7 cellular contexts compared by ENCODE assay signal in the genomic region with DNA sequence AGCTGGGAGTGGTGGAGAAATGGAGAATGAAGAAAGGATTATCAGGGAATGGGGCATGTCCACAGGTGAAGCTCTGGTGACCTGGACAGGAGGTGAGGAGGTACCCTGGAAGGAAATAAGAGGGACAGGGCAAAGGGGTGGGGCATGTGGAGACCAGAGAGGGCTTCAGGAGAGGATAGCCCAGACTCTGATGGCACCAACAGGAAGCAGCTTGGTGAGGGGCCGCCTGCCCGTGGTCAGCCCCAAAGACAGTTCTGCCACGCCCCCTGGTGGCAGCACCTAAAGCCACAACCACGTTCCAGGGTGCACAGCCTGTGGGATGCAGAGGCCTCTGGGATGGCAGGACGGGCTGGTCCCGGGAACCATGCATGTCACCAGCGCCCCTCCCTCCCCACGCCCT.
DNase-seq lines count a peak whose midpoint lies in the region; ATAC-seq and TF ChIP-seq lines count a peak whose summit lies in the region.
"Not testable (repeated sequence)": the region's sequence is repeated elsewhere in the genome, so short reads cannot be mapped to it uniquely, and the experiment has no call there.

No MANE protein-coding gene starts in this region.

- CTCF ChIA-PET in PC-3 (lab: Charles Lee), result not testable (repeated sequence)

- POLR2A ChIA-PET in PC-3 (lab: Charles Lee; ENCODE audit: unreplicated experiment), result not testable (repeated sequence)

- not testable (repeated sequence) for H3K9me2 ChIP-seq in PC-3 (replicated peaks; ENCODE audit: low read length)

- H3K27me3 Mint-ChIP-seq in activated T-cell treated with anti-CD3 and anti-CD28 coated beads, Interleukin-2, amount 50 U/mL, for 72 hours (ENCODE audit: low read depth); endodermal cell (ENCODE audit: insufficient read depth): not testable (repeated sequence)

- WGBS in endodermal cell (ENCODE audit: insufficient coverage in 1 of 2, insufficient read length in 1 of 2), 2 experiments, result no CpG with 5 or more reads among the region's 8 CpGs
- no CpG with 5 or more reads among the region's 8 CpGs for WGBS in sigmoid colon, 2 donors

- not testable (repeated sequence) for H3K4me1 ChIP-seq in DND-41 (ENCODE audit: insufficient read depth, low read length); PC-3 (ENCODE audit: insufficient read depth, low read length); endodermal cell (ENCODE audit: control insufficient read depth, insufficient read depth, low read length); mucosa of descending colon (ENCODE audit: low read depth); sigmoid colon

- not testable (repeated sequence) for TF ChIP-seq POLR2A in sigmoid colon (IDR thresholded peaks at IDR 0.05)

- not testable (repeated sequence) for H3K36me3 Mint-ChIP-seq in activated T-cell treated with anti-CD3 and anti-CD28 coated beads, Interleukin-2, amount 50 U/mL, for 72 hours (ENCODE audit: insufficient read depth in 2 of 2); endodermal cell (ENCODE audit: low read depth)

- not testable (repeated sequence) for BruUV-seq in PC-3 (replicated peaks; lab: Mats Ljungman, UMichigan)

- not testable (repeated sequence) for H3K4me1 Mint-ChIP-seq in activated T-cell treated with anti-CD3 and anti-CD28 coated beads, Interleukin-2, amount 50 U/mL, for 72 hours (ENCODE audit: low read depth); endodermal cell

- intact Hi-C loops in PC-3 (cut with micrococcal nuclease); left cardiac atrium (cut with DNase I); mucosa of descending colon (cut with DNase I, micrococcal nuclease); sigmoid colon (cut with DNase I): not testable (repeated sequence)

- H3K4me3 ChIP-seq in DND-41 (ENCODE audit: low read depth in 1 of 2, low read length in 2 of 2); PC-3 (ENCODE audit: low read length); endodermal cell (ENCODE audit: low read length); mucosa of descending colon; sigmoid colon: not testable (repeated sequence)

- H3K27ac ChIP-seq in DND-41 (ENCODE audit: low read length); PC-3 (ENCODE audit: low read length); endodermal cell (ENCODE audit: low read depth, low read length); sigmoid colon: not testable (repeated sequence)

- not testable (repeated sequence) for H3K4me3 Mint-ChIP-seq in activated T-cell treated with anti-CD3 and anti-CD28 coated beads, Interleukin-2, amount 50 U/mL, for 72 hours; endodermal cell

- not testable (repeated sequence) for H3K4me2 ChIP-seq in DND-41 (ENCODE audit: insufficient read depth, low read length); PC-3 (ENCODE audit: low read length)

- not testable (repeated sequence) for H2AFZ ChIP-seq in DND-41 (ENCODE audit: low read depth, low read length); PC-3 (ENCODE audit: low read length)

- not testable (repeated sequence) for H3K9me3 ChIP-seq in DND-41 (ENCODE audit: insufficient read depth, low read length, severe bottlenecking); PC-3 (ENCODE audit: low read length); endodermal cell (ENCODE audit: control insufficient read depth, low read length); mucosa of descending colon; sigmoid colon

- not testable (repeated sequence) for H3K36me3 ChIP-seq in DND-41 (ENCODE audit: insufficient read depth, low read length); PC-3 (ENCODE audit: low read depth, low read length); endodermal cell (ENCODE audit: control insufficient read depth, insufficient read depth, low read length); mucosa of descending colon (ENCODE audit: low read depth); sigmoid colon

- ATAC-seq in DND-41 (ENCODE audit: insufficient read depth, low read depth), result peak; percentile 64
- peak; percentile 62 for ATAC-seq in PC-3
- ATAC-seq in activated T-cell treated with anti-CD3 and anti-CD28 coated beads, Interleukin-2, amount 50 U/mL, for 72 hours (replicated peaks in 1 of 2), result peak; percentile 44 to 49
- peak; percentile 35 to 52 for ATAC-seq in left cardiac atrium
- peak; percentile 68 for ATAC-seq in mucosa of descending colon

- not testable (repeated sequence) for H3K27me3 ChIP-seq in DND-41 (ENCODE audit: insufficient read depth, low read length, poor library complexity); PC-3 (ENCODE audit: low read length); endodermal cell (ENCODE audit: control insufficient read depth, insufficient read depth, low read length, poor library complexity, severe bottlenecking); sigmoid colon

- not testable (repeated sequence) for H4K20me1 ChIP-seq in DND-41 (ENCODE audit: insufficient read depth, low read length); PC-3 (ENCODE audit: low read length)

- H3K9me3 Mint-ChIP-seq in activated T-cell treated with anti-CD3 and anti-CD28 coated beads, Interleukin-2, amount 50 U/mL, for 72 hours; endodermal cell: not testable (repeated sequence)

- not testable (repeated sequence) for H3K79me2 ChIP-seq in DND-41 (ENCODE audit: insufficient read depth, low read length); PC-3 (ENCODE audit: low read length)

- TF ChIP-seq EP300 in sigmoid colon (IDR thresholded peaks at IDR 0.05), result not testable (repeated sequence)

- TF ChIP-seq CTCF in DND-41 (IDR thresholded peaks at IDR 0.05; ENCODE audit: borderline replicate concordance, extremely low read depth, low read length, poor library complexity, severe bottlenecking) (peak; percentile 16), endodermal cell (conservative IDR thresholded peaks at IDR 0.05) (peak; percentile 17)
- not testable (repeated sequence) for TF ChIP-seq CTCF in PC-3 (conservative IDR thresholded peaks at IDR 0.05; ENCODE audit: low read depth, low read length); mucosa of descending colon (IDR thresholded peaks at IDR 0.05); sigmoid colon (IDR thresholded peaks at IDR 0.05)

- DNase-seq in DND-41; PC-3; activated T-cell treated with anti-CD3 and anti-CD28 coated beads, Interleukin-2, amount 50 U/mL, for 72 hours; endodermal cell; left cardiac atrium: not testable (repeated sequence)
- DNase-seq in mucosa of descending colon (peak in 1 of 3 donors; percentile 9), sigmoid colon (peak; percentile 12)

- not testable (repeated sequence) for H3F3A ChIP-seq in PC-3 (ENCODE audit: low read length, unreplicated experiment)

- not testable (repeated sequence) for H3K27ac Mint-ChIP-seq in activated T-cell treated with anti-CD3 and anti-CD28 coated beads, Interleukin-2, amount 50 U/mL, for 72 hours; endodermal cell

- not testable (repeated sequence) for H3K9ac ChIP-seq in DND-41 (ENCODE audit: low read depth, low read length); PC-3 (ENCODE audit: low read length); endodermal cell (ENCODE audit: extremely low read depth, low read length, poor library complexity, severe bottlenecking)
